29 cellular contexts compared by ENCODE assay signal in the genomic region with DNA sequence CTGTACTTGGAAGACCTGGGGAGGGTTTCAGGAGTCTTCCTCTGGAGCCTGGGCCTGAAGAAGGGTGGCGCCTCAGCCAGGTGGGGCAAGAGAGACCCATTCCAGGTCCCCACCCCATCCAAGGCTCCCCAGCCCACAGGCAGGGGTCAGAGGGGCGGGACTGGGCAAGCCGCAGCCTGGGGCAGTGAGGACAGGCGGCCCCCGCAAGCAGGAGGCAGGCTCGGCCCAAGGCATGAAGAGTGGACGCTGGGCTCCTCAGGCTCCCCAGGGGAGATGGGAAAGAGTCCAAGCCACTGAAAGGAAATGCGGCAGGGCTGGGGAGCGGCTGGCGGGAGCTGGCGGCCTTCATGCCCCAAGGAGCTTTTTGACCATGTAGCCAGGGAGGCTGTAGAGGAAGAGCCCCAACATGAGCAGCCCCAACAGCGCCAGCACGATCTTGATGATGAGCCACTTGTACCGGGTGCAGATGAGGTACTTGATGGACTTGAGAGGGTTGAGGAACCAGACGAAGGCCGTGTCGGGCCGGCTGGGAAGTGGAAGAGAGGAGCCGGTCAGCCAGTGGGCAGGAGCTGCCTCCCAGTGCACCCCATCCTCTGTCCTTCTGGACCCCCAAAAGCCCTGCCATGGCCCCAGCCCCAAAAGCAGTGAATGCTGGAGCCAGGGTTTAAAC. TPM values are rescaled to one million over a fixed set of nuclear protein-coding genes. Genes with fewer than 3 reads are reported as not detected.
A peak's percentile ranks its signal among the peaks of the same experiment; 100 is the strongest.
DNase-seq lines count a peak whose midpoint lies in the region; ATAC-seq and TF ChIP-seq lines count a peak whose summit lies in the region.
"Had no signal": no experiment of that assay in that cellular context is flagged by ENCODE, and none has a peak within 500 bp of the region (broad histone marks: within the 10 kb centered on the region; RNA-seq: fewer than 3 reads in every experiment).

No MANE protein-coding gene starts in this region.

- H3K27ac ChIP-seq in RWPE2 (ENCODE audit: poor library complexity, severe bottlenecking) (no peak overlapping the region), lower lobe of right lung (no peak overlapping the region), thyroid gland (peak overlapping the region; percentile 80 to 91 (median 88))
- H3K27ac ChIP-seq: epithelial cell of prostate had no signal

- no peak for TF ChIP-seq CTCF in RWPE2 (IDR thresholded peaks at IDR 0.05; ENCODE audit: poor library complexity, severe bottlenecking)
- no peak for TF ChIP-seq CTCF in lower lobe of right lung (IDR thresholded peaks at IDR 0.05)
- TF ChIP-seq CTCF in thyroid gland (IDR thresholded peaks at IDR 0.05): no peak

- H3K4me1 ChIP-seq in RWPE2 (ENCODE audit: insufficient read depth, poor library complexity, severe bottlenecking) (no peaks in the 10 kb centered on the region), lower lobe of right lung (no peaks in the 10 kb centered on the region), thyroid gland (peaks cover 22 to 27% of the 10 kb centered on the region in 2 donors)

- ATAC-seq in RWPE2 (ENCODE audit: low read depth) (no peak), lower lobe of right lung (no peak), HG02759 (IDR thresholded peaks at IDR 0.05; ENCODE audit: unreplicated experiment) (no peak)
- ATAC-seq: activated CD4-positive, alpha-beta T cell treated with anti-CD3 and anti-CD28 coated beads for 36 hours; naive thymus-derived CD8-positive, alpha-beta T cell had no signal

- H3K4me3 ChIP-seq in RWPE2 (ENCODE audit: severe bottlenecking): no peak overlapping the region
- H3K4me3 ChIP-seq in lower lobe of right lung: no peak overlapping the region
- no peak overlapping the region for H3K4me3 ChIP-seq in thyroid gland (replicated peaks in 1 of 3)
- H3K4me3 ChIP-seq: MG63 had no signal

- TF ChIP-seq POLR2A in thyroid gland (IDR thresholded peaks at IDR 0.05): no peak

- H3K36me3 ChIP-seq in RWPE2 (ENCODE audit: low read depth): no peaks in the 10 kb centered on the region
- no peaks in the 10 kb centered on the region for H3K36me3 ChIP-seq in lower lobe of right lung
- H3K36me3 ChIP-seq in thyroid gland: no peaks in the 10 kb centered on the region
- H3K36me3 ChIP-seq: MG63 had no signal

- peak; percentile 14 for DNase-seq in activated CD4-positive, CD25-positive, alpha-beta regulatory T cell treated with anti-CD3 and anti-CD28 coated beads, Interleukin-2, amount 50 U/mL, for 72 hours
- no peak for DNase-seq in activated CD4-positive, CD25-positive, alpha-beta regulatory T cell (lab: John Stamatoyannopoulos, UW)
- DNase-seq in RWPE2 (ENCODE audit: low spot score): peak; percentile 43
- DNase-seq in lower lobe of right lung: peak; percentile 38
- peak; percentile 68 to 77 for DNase-seq in thyroid gland
- DNase-seq in activated CD4-positive, alpha-beta T cell treated with anti-CD3 and anti-CD28 coated beads for 1 hour: no peak
- no peak for DNase-seq in NCI-H226
- DNase-seq: 8988T; activated gamma-delta T cell treated with Interleukin-2 at 50 U/mL for 16 hours; activated T-cell treated with anti-CD3 and anti-CD28 coated beads, Interleukin-2, amount 50 U/mL, for 1 hour; CD4-positive, CD25-positive, alpha-beta regulatory T cell; EL; GOT3; KBM-7; MG63; NCI-H1105 treated with DMSO at 0.1 percent for 48 hours; NCI-H2029; NCI-H2227 treated with DMSO at 0.1 percent for 48 hours; NCI-H69 had no signal

- no peaks in the 10 kb centered on the region for H3K9me3 ChIP-seq in RWPE2 (ENCODE audit: severe bottlenecking)
- no peaks in the 10 kb centered on the region for H3K9me3 ChIP-seq in lower lobe of right lung
- no peaks in the 10 kb centered on the region for H3K9me3 ChIP-seq in thyroid gland
- H3K9me3 ChIP-seq: MG63 had no signal

- WGBS in thyroid gland, 2 donors: 37 to 60% methylated on average over 16 to 18 of the region's 19 CpGs

- H3K27me3 ChIP-seq in RWPE2 (ENCODE audit: insufficient read depth, poor library complexity, severe bottlenecking) (no peaks in the 10 kb centered on the region), lower lobe of right lung (ENCODE audit: low read depth) (no peaks in the 10 kb centered on the region), thyroid gland (no peaks in the 10 kb centered on the region)
- H3K27me3 ChIP-seq: MG63 had no signal

- intact Hi-C loops in lower lobe of right lung (cut with DNase I) (no loop called here), thyroid gland (cut with DNase I) (no loop called here)

RNA-seq across cellular contexts. Expression of a gene that starts 20.1 kb away (rescaled TPM):
- total RNA-seq in lower lobe of right lung: 0.35 TPM
- under 1 TPM in 1 of 4 donors, not detected in 3; 0.67 TPM for total RNA-seq in thyroid gland
- total RNA-seq: HT-29, osteoblast, SK-MEL-5 had no signal

RNA-seq across cellular contexts. Expression of a gene that starts 56.1 kb away (rescaled TPM):
- total RNA-seq in lower lobe of right lung (6.8 TPM), thyroid gland (not detected)
- total RNA-seq: activated CD4-positive, alpha-beta T cell treated with anti-CD3 and anti-CD28 coated beads for 36 hours; CD4-positive, CD25-positive, alpha-beta regulatory T cell; HT-29; lower leg skin; naive thymus-derived CD8-positive, alpha-beta T cell; SK-MEL-5; T-helper 1 cell treated with Interleukin-12 subunit alpha and Interleukin-12 subunit beta and Interleukin-4 antibody, amounts not matched to agents 30 ng/mL and 1 ng/mL, for 36 hours; ureter had no signal

Comparison
In these comparisons a context has a peak if more than half of its experiments do, and no peak if none do; other contexts are left out.
1. DNase-seq: peak in activated CD4-positive, CD25-positive, alpha-beta regulatory T cell treated with anti-CD3 and anti-CD28 coated beads, Interleukin-2, amount 50 U/mL, for 72 hours (single experiment), RWPE2 (single experiment), lower lobe of right lung (single experiment) and thyroid gland (2 of 2); none in activated CD4-positive, CD25-positive, alpha-beta regulatory T cell (0 of 4), activated CD4-positive, alpha-beta T cell treated with anti-CD3 and anti-CD28 coated beads for 1 hour (single experiment) and NCI-H226 (single experiment).
2. H3K27ac ChIP-seq: peak in thyroid gland (3 of 3); none in RWPE2 (single experiment) and lower lobe of right lung (single experiment).